ENCODE assay signal across 8 cellular contexts in the genomic region with DNA sequence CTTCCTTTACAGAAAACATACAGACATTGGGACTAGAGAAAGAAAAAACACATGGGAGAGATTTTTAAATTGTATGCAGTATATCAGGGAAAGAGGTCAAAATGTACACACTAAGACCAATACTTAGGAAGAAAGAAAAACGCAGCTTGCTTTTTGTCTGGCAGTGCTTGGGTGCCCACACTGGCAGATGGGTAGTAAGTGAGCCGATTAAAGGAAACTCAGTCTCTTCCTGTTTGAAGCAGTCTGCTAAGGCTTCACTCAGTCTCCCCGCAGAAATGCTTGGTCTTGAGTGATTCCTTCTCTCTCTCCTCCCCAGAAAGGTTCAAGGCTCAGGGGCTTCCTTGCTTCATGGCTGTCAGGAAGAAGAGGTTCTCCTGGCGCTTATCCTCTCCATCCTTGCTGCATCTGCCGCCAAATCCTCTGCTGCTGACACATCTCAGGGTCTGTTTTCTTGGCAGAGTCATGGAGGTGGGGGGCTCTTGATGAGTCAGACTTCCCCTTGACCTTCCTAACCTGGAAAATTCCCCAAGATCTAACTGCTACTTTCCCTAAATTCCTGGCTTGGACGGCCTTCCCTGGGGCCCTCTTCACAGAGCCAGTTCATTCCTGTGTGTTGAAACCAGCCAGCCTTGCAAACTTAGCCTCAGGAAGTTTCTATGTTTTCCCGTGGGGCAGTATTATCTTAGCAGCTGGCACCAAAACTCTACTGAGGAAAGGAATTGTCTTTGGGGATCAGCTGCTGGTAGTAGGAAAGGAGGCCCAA. TPM values are rescaled to one million over a fixed set of nuclear protein-coding genes. Genes with fewer than 3 reads are reported as not detected.
DNase-seq lines count a peak whose midpoint lies in the region; ATAC-seq and TF ChIP-seq lines count a peak whose summit lies in the region.

No MANE protein-coding gene starts in this region.

- peaks cover 75% of the 10 kb centered on the region for H3K4me1 Mint-ChIP-seq in activated T-helper 1 cell treated with anti-CD3 and anti-CD28 coated beads, Interleukin-12 subunit alpha, Interleukin-12 subunit beta, Interleukin-2, Interleukin-4 antibody, amounts not matched to agents 30 ng/mL and 10 ng/mL and 1 ng/mL, durations not matched to agents 14 hours and 24 hours and 36 hours (ENCODE audit: low read depth)
- peaks cover 18% of the 10 kb centered on the region for H3K4me1 Mint-ChIP-seq in mesothelial cell of epicardium

- no peak for ATAC-seq in HG03039 (IDR thresholded peaks at IDR 0.05; ENCODE audit: unreplicated experiment)
- ATAC-seq in GM21576 (IDR thresholded peaks at IDR 0.05; ENCODE audit: unreplicated experiment): no peak

- peak overlapping the region; percentile 85 for H3K27ac Mint-ChIP-seq in activated T-helper 1 cell treated with anti-CD3 and anti-CD28 coated beads, Interleukin-12 subunit alpha, Interleukin-12 subunit beta, Interleukin-2, Interleukin-4 antibody, amounts not matched to agents 30 ng/mL and 10 ng/mL and 1 ng/mL, durations not matched to agents 14 hours and 24 hours and 36 hours
- H3K27ac Mint-ChIP-seq in mesothelial cell of epicardium: peak overlapping the region; percentile 32

- no peaks in the 10 kb centered on the region for H3K9me2 ChIP-seq in DOHH2 (replicated peaks; ENCODE audit: control insufficient read depth, low read length)

- H3K4me3 Mint-ChIP-seq in activated T-helper 1 cell treated with anti-CD3 and anti-CD28 coated beads, Interleukin-12 subunit alpha, Interleukin-12 subunit beta, Interleukin-2, Interleukin-4 antibody, amounts not matched to agents 30 ng/mL and 10 ng/mL and 1 ng/mL, durations not matched to agents 14 hours and 24 hours and 36 hours: peak overlapping the region; percentile 56
- H3K4me3 Mint-ChIP-seq in mesothelial cell of epicardium: no peak overlapping the region

- H3K9me3 ChIP-seq in DOHH2 (ENCODE audit: control insufficient read depth, insufficient read depth, low read length) (no peaks in the 10 kb centered on the region), HUES48 (ENCODE audit: control insufficient read depth, insufficient read depth, low read length) (no peaks in the 10 kb centered on the region)

- no peaks in the 10 kb centered on the region for H3K36me3 ChIP-seq in DOHH2 (ENCODE audit: control insufficient read depth, low read length)
- H3K36me3 ChIP-seq in HUES48 (ENCODE audit: control insufficient read depth, insufficient read depth, low read length): no peaks in the 10 kb centered on the region

- H3K27me3 Mint-ChIP-seq in activated T-helper 1 cell treated with anti-CD3 and anti-CD28 coated beads, Interleukin-12 subunit alpha, Interleukin-12 subunit beta, Interleukin-2, Interleukin-4 antibody, amounts not matched to agents 30 ng/mL and 10 ng/mL and 1 ng/mL, durations not matched to agents 14 hours and 24 hours and 36 hours (ENCODE audit: insufficient read depth): no peaks in the 10 kb centered on the region
- no peaks in the 10 kb centered on the region for H3K27me3 Mint-ChIP-seq in mesothelial cell of epicardium (ENCODE audit: low read depth)

- no peak overlapping the region for H3K9ac ChIP-seq in HUES48 (ENCODE audit: low read depth, low read length)

- peaks cover 7% of the 10 kb centered on the region for H3K36me3 Mint-ChIP-seq in activated T-helper 1 cell treated with anti-CD3 and anti-CD28 coated beads, Interleukin-12 subunit alpha, Interleukin-12 subunit beta, Interleukin-2, Interleukin-4 antibody, amounts not matched to agents 30 ng/mL and 10 ng/mL and 1 ng/mL, durations not matched to agents 14 hours and 24 hours and 36 hours (ENCODE audit: low read depth)
- no peaks in the 10 kb centered on the region for H3K36me3 Mint-ChIP-seq in mesothelial cell of epicardium

- H3K4me3 ChIP-seq in DOHH2 (ENCODE audit: low read length) (peak overlapping the region; percentile 66), HUES48 (ENCODE audit: low read depth, low read length) (no peak overlapping the region)

- H3K27ac ChIP-seq in DOHH2 (ENCODE audit: low read depth, low read length): peak overlapping the region; percentile 76
- H3K27ac ChIP-seq in HUES48 (ENCODE audit: low read depth, low read length): peak overlapping the region; percentile 18

- H3K4me1 ChIP-seq in DOHH2 (ENCODE audit: control insufficient read depth, low read length): peaks cover 58% of the 10 kb centered on the region
- H3K4me1 ChIP-seq in HUES48 (ENCODE audit: control insufficient read depth, insufficient read depth, low read length): peaks cover 14% of the 10 kb centered on the region

- H3K79me2 ChIP-seq in DOHH2 (ENCODE audit: control insufficient read depth, low read length): no peaks in the 10 kb centered on the region

- intact Hi-C loops in activated T-helper 1 cell treated with anti-CD3 and anti-CD28 coated beads, Interleukin-12 subunit alpha, Interleukin-12 subunit beta, Interleukin-2, Interleukin-4 antibody, amounts not matched to agents 30 ng/mL and 10 ng/mL and 1 ng/mL, durations not matched to agents 14 hours and 24 hours and 36 hours (cut with micrococcal nuclease): no loop called here

- no peak for TF ChIP-seq CTCF in DOHH2 (IDR thresholded peaks at IDR 0.05; ENCODE audit: low read depth, low read length, poor library complexity, severe bottlenecking)
- no peak for TF ChIP-seq CTCF in mesothelial cell of epicardium (IDR thresholded peaks at IDR 0.05; ENCODE audit: unreplicated experiment)

- H3K27me3 ChIP-seq in DOHH2 (ENCODE audit: control insufficient read depth, low read length) (no peaks in the 10 kb centered on the region), HUES48 (ENCODE audit: control insufficient read depth, insufficient read depth, low read length) (no peaks in the 10 kb centered on the region)

- H4K20me1 ChIP-seq in DOHH2 (ENCODE audit: control insufficient read depth, insufficient read depth, low read depth, low read length): no peaks in the 10 kb centered on the region

- DNase-seq in activated T-helper 1 cell treated with anti-CD3 and anti-CD28 coated beads, Interleukin-12 subunit alpha, Interleukin-12 subunit beta, Interleukin-2, Interleukin-4 antibody, amounts not matched to agents 30 ng/mL and 10 ng/mL and 1 ng/mL, durations not matched to agents 14 hours and 24 hours and 36 hours (ENCODE audit: low spot score): no peak
- DNase-seq in mesothelial cell of epicardium (ENCODE audit: low spot score in 2 of 2, unreplicated experiment in 2 of 2) (no peak), activated gamma-delta T cell (lab: John Stamatoyannopoulos, UW) (no peak), NCI-H2227 (lab: John Stamatoyannopoulos, UW; ENCODE audit: unreplicated experiment) (no peak)

- peak overlapping the region; percentile 91 for H3K4me2 ChIP-seq in DOHH2 (ENCODE audit: low read length)

- H3K9me3 Mint-ChIP-seq in activated T-helper 1 cell treated with anti-CD3 and anti-CD28 coated beads, Interleukin-12 subunit alpha, Interleukin-12 subunit beta, Interleukin-2, Interleukin-4 antibody, amounts not matched to agents 30 ng/mL and 10 ng/mL and 1 ng/mL, durations not matched to agents 14 hours and 24 hours and 36 hours: no peaks in the 10 kb centered on the region
- H3K9me3 Mint-ChIP-seq in mesothelial cell of epicardium: peaks cover 4% of the 10 kb centered on the region

- peaks cover 19% of the 10 kb centered on the region for H3F3A ChIP-seq in DOHH2 (ENCODE audit: control insufficient read depth, insufficient read depth)

RNA-seq across cellular contexts. Expression of gene TMSB10, which starts 10.5 kb away (rescaled TPM):
- 2,415 and 2,510 TPM in 2 replicates for total RNA-seq in activated T-helper 1 cell treated with anti-CD3 and anti-CD28 coated beads, Interleukin-12 subunit alpha, Interleukin-12 subunit beta, Interleukin-2, Interleukin-4 antibody, amounts not matched to agents 30 ng/mL and 10 ng/mL and 1 ng/mL, durations not matched to agents 14 hours and 24 hours and 36 hours
- total RNA-seq in mesothelial cell of epicardium: 1,288 to 1,313 TPM (median 1,289 TPM) in 3 replicates

RNA-seq across cellular contexts. Expression of gene TRABD2A, which starts 14.1 kb away (rescaled TPM):
- 62.1 and 62.2 TPM in 2 replicates for total RNA-seq in activated T-helper 1 cell treated with anti-CD3 and anti-CD28 coated beads, Interleukin-12 subunit alpha, Interleukin-12 subunit beta, Interleukin-2, Interleukin-4 antibody, amounts not matched to agents 30 ng/mL and 10 ng/mL and 1 ng/mL, durations not matched to agents 14 hours and 24 hours and 36 hours
- 0.45 to 0.55 TPM (median 0.45 TPM) in 3 replicates for total RNA-seq in mesothelial cell of epicardium

Comparison
In these comparisons a context has a peak if more than half of its experiments do, and no peak if none do; other contexts are left out.
1. RNA of gene TRABD2A, which starts 14.1 kb away (total RNA-seq): 62.1 to 62.2 TPM in activated T-helper 1 cell treated with anti-CD3 and anti-CD28 coated beads, Interleukin-12 subunit alpha, Interleukin-12 subunit beta, Interleukin-2, Interleukin-4 antibody, amounts not matched to agents 30 ng/mL and 10 ng/mL and 1 ng/mL, durations not matched to agents 14 hours and 24 hours and 36 hours; 0.45 to 0.55 TPM in mesothelial cell of epicardium; every median in the first group is over 10 times any median in the second.